9 cellular contexts compared by ENCODE assay signal in genomic region chrX:1483843-1484637, GRCh38. TPM values are rescaled to one million over a fixed set of nuclear protein-coding genes. Genes with fewer than 3 reads are reported as not detected.
DNase-seq lines count a peak whose midpoint lies in the region; ATAC-seq lines count a peak whose summit lies in the region.
"Had no signal": no experiment of that assay in that cellular context is flagged by ENCODE, and none has a peak within 500 bp of the region (broad histone marks: within the 10 kb centered on the region; RNA-seq: fewer than 3 reads in every experiment).

No MANE protein-coding gene starts in this region.

- peak; percentile 48 for ATAC-seq in GM18511 (IDR thresholded peaks at IDR 0.05; ENCODE audit: unreplicated experiment)
- ATAC-seq in GM21619 (IDR thresholded peaks at IDR 0.05; ENCODE audit: unreplicated experiment): peak; percentile 49
- peak; percentile 28 for ATAC-seq in HG03558 (IDR thresholded peaks at IDR 0.05; ENCODE audit: extremely low read depth, unreplicated experiment)
- ATAC-seq: HCT116 had no signal

- DNase-seq in mesenteric fat pad (ENCODE audit: low spot score): peak; percentile 53
- no peak for DNase-seq in NCI-H345 (lab: John Stamatoyannopoulos, UW)
- no peak for DNase-seq in NCI-H2196 (lab: John Stamatoyannopoulos, UW; ENCODE audit: unreplicated experiment)
- no peak for DNase-seq in activated gamma-delta T cell (lab: John Stamatoyannopoulos, UW)
- no peak for DNase-seq in NCI-H2029 treated with DMSO at 0.1 percent for 48 hours (lab: John Stamatoyannopoulos, UW)

RNA-seq across cellular contexts. Expression of gene ASMTL, which starts 31.3 kb away (rescaled TPM):
- total RNA-seq in mesenteric fat pad: 20.8 TPM

RNA-seq across cellular contexts. Expression of gene P2RY8, which starts 52.9 kb away (rescaled TPM):
- 2.5 TPM for total RNA-seq in mesenteric fat pad
